1 cellular context compared by ENCODE assay signal in the genomic region with DNA sequence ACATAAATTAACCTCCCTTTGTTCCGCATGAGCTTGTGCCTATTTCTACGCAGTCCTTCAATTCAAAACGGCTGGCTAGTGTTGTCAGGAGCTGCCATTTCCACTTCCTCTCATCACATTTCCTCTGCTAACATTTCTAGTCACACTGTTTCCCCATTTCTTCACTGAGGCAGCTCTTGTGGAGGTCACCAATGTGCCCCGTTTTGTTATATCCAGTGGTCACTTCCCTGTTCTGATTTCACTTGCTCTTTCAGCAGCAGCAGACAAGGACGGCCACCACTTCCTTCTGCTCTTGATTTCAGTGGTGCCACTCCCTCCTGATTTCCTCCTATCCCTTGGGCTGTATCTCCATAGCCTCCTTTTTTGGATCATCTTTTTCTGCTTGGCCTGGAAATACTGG.
TF ChIP-seq lines count a peak whose summit lies in the region.

No MANE protein-coding gene starts in this region.

TF ChIP-seq in H1, 55 proteins besides CTCF, POLR2A, EP300 and RAD21:
- TF ChIP-seq POLR2AphosphoS5 (IDR thresholded peaks at IDR 0.05; ENCODE audit: low read depth, low read length) (no peak), SP2 (IDR thresholded peaks at IDR 0.05; ENCODE audit: low read length) (no peak)
